In the genomic region with DNA sequence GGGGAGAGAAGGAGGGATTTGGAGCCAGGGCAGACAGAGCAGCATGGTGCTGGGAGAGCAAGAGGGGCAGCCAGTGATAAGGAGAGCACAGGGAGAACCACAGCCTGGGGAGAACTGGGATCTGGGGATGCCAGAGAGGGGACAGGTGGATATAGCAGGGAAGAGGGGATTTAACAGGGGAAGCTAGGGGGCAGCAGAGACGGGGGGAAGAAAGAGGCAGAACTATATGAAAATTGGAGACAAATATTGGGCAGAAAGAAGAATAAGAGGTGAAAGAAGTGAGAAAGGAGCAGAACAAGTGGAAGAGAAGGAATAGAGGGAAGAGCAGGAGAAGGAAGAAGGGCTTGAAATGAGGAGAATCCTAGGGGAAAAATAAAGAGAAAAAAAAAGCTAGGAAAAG, we compare ENCODE assay signal across 2 cellular contexts.
TF ChIP-seq lines count a peak whose summit lies in the region.

No MANE protein-coding gene starts in this region.

TF ChIP-seq in HepG2, 621 proteins besides CTCF, POLR2A, EP300 and RAD21:
- no peak for TF ChIP-seq CENPBD1 (CRISPR knock-in tag; IDR thresholded peaks at IDR 0.05; ENCODE audit: borderline replicate concordance, low read depth)
- no peak for TF ChIP-seq FOXC1 (CRISPR knock-in tag; IDR thresholded peaks at IDR 0.05; ENCODE audit: borderline replicate concordance)
- TF ChIP-seq REXO4 (CRISPR knock-in tag; IDR thresholded peaks at IDR 0.05; ENCODE audit: borderline replicate concordance), result no peak
- peak; percentile 9; the same call in 1 of the 2 replicates for TF ChIP-seq STAG1 (CRISPR knock-in tag; IDR thresholded peaks at IDR 0.05)
- no peak for TF ChIP-seq ZNF691 (CRISPR knock-in tag; IDR thresholded peaks at IDR 0.05; ENCODE audit: borderline replicate concordance, low read depth)
- TF ChIP-seq, protein P1, sequence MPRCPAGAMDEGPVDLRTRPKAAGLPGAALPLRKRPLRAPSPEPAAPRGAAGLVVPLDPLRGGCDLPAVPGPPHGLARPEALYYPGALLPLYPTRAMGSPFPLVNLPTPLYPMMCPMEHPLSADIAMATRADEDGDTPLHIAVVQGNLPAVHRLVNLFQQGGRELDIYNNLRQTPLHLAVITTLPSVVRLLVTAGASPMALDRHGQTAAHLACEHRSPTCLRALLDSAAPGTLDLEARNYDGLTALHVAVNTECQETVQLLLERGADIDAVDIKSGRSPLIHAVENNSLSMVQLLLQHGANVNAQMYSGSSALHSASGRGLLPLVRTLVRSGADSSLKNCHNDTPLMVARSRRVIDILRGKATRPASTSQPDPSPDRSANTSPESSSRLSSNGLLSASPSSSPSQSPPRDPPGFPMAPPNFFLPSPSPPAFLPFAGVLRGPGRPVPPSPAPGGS (CRISPR knock-in tag; IDR thresholded peaks at IDR 0.05), result no peak
- no peak for TF ChIP-seq ZBED4 (CRISPR knock-in tag; IDR thresholded peaks at IDR 0.05; ENCODE audit: borderline replicate concordance)
- TF ChIP-seq ZNF704 (CRISPR knock-in tag; IDR thresholded peaks at IDR 0.05; ENCODE audit: borderline replicate concordance), result no peak

TF ChIP-seq in GM12878, 131 proteins besides CTCF, POLR2A, EP300 and RAD21:
- TF ChIP-seq ASH2L (IDR thresholded peaks at IDR 0.05; ENCODE audit: borderline replicate concordance, low read depth), result no peak
- no peak for TF ChIP-seq CHD1 (IDR thresholded peaks at IDR 0.05; ENCODE audit: low read depth, low read length)
- TF ChIP-seq MEF2A (IDR thresholded peaks at IDR 0.05; ENCODE audit: insufficient read depth, low read depth, low read length), result no peak
- TF ChIP-seq BCLAF1 (IDR thresholded peaks at IDR 0.05), result no peak
- no peak for TF ChIP-seq PRDM15 (CRISPR knock-in tag; IDR thresholded peaks at IDR 0.05)
- no peak for TF ChIP-seq NR2F1 (conservative IDR thresholded peaks at IDR 0.05)
- TF ChIP-seq RB1 (IDR thresholded peaks at IDR 0.05; ENCODE audit: borderline replicate concordance), result no peak
- TF ChIP-seq RELA (IDR thresholded peaks at IDR 0.05; ENCODE audit: borderline replicate concordance, partially characterized antibody), result no peak
- no peak for TF ChIP-seq ZNF274 (IDR thresholded peaks at IDR 0.05; ENCODE audit: insufficient read depth, insufficient read length)
- TF ChIP-seq ELK1 (IDR thresholded peaks at IDR 0.05; ENCODE audit: low read depth, low read length), result no peak
- no peak for TF ChIP-seq NR2C1 (IDR thresholded peaks at IDR 0.05)
- TF ChIP-seq IRF4 (IDR thresholded peaks at IDR 0.05; ENCODE audit: low read depth, low read length), result no peak
- no peak for TF ChIP-seq RAD51 (IDR thresholded peaks at IDR 0.05)
- TF ChIP-seq IKZF1 (conservative IDR thresholded peaks at IDR 0.05), result no peak
- TF ChIP-seq, protein P2, sequence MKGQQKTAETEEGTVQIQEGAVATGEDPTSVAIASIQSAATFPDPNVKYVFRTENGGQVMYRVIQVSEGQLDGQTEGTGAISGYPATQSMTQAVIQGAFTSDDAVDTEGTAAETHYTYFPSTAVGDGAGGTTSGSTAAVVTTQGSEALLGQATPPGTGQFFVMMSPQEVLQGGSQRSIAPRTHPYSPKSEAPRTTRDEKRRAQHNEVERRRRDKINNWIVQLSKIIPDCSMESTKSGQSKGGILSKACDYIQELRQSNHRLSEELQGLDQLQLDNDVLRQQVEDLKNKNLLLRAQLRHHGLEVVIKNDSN (IDR thresholded peaks at IDR 0.05; ENCODE audit: borderline replicate concordance, extremely low read length, insufficient read depth, low read depth, low read length), result no peak
TF ChIP-seq in GM12878: peak in this region for 0.
